In genomic region chr5:82931110-82931509, GRCh38 we compare ENCODE assay signal across 1 cellular context.
TF ChIP-seq lines count a peak whose summit lies in the region.

No MANE protein-coding gene starts in this region.

TF ChIP-seq in GM23338, 12 proteins besides CTCF, POLR2A, EP300 and RAD21 (continued from another document):
- TF ChIP-seq ZNF462 (CRISPR knock-in tag; IDR thresholded peaks at IDR 0.05) (no peak), EZH2 (IDR thresholded peaks at IDR 0.05; ENCODE audit: low read depth, unreplicated experiment) (no peak), ZNF114 (CRISPR knock-in tag; IDR thresholded peaks at IDR 0.05) (no peak), JUNB (IDR thresholded peaks at IDR 0.05; ENCODE audit: unreplicated experiment) (no peak), NANOG (IDR thresholded peaks at IDR 0.05; ENCODE audit: borderline replicate concordance) (no peak)
